Comparison of ENCODE assay signal across 8 cellular contexts in genomic region chr3:71542548-71543370, GRCh38. TPM values are rescaled to one million over a fixed set of nuclear protein-coding genes. Genes with fewer than 3 reads are reported as not detected.
DNase-seq lines count a peak whose midpoint lies in the region; ATAC-seq and TF ChIP-seq lines count a peak whose summit lies in the region.

No MANE protein-coding gene starts in this region.

- H3K27me3 ChIP-seq in body of pancreas (no peaks in the 10 kb centered on the region), stomach (no peaks in the 10 kb centered on the region)

- H3K4me1 ChIP-seq in body of pancreas (peaks cover 6% of the 10 kb centered on the region), stomach (peaks cover 14 to 62% (median 29%) of the 10 kb centered on the region in 4 donors)

- no peaks in the 10 kb centered on the region for H3K9me3 Mint-ChIP-seq in immature natural killer cell

- H3K4me1 Mint-ChIP-seq in immature natural killer cell, result peaks cover 16 to 19% of the 10 kb centered on the region in 2 donors

- TF ChIP-seq POLR2A in body of pancreas (IDR thresholded peaks at IDR 0.05) (peak in 1 of 3 donors; percentile 20), stomach (IDR thresholded peaks at IDR 0.05) (no peak)

- TF ChIP-seq EP300 in stomach (IDR thresholded peaks at IDR 0.05), result no peak

- intact Hi-C loops in body of pancreas (cut with DNase I) (no loop called here), stomach (cut with DNase I; ENCODE audit: low total_unique reads) (no loop called here)

- peak overlapping the region in 4 of 5 donors; percentile 22 to 68 (median 48) for H3K4me3 Mint-ChIP-seq in immature natural killer cell

- ATAC-seq in GM21825 (IDR thresholded peaks at IDR 0.05; ENCODE audit: unreplicated experiment), result peak; percentile 82
- no peak for ATAC-seq in body of pancreas

- H3K4me3 ChIP-seq in body of pancreas, result no peak overlapping the region
- H3K4me3 ChIP-seq in stomach, result peak overlapping the region; percentile 4 to 18 (median 8)

- peak overlapping the region in 1 of 4 donors; percentile 20 for H3K27ac ChIP-seq in body of pancreas
- H3K27ac ChIP-seq in stomach, result peak overlapping the region in 3 of 5 donors; percentile 12 to 71 (median 71)

- peak overlapping the region in 3 of 6 donors; percentile 21 to 63 (median 61) for H3K27ac Mint-ChIP-seq in immature natural killer cell

- peak; percentile 81 for DNase-seq in CD1c-positive myeloid dendritic cell (ENCODE audit: extremely low spot score)
- DNase-seq in NCI-H187 treated with DMSO at 0.1 percent for 48 hours (lab: John Stamatoyannopoulos, UW), result peak; percentile 27
- peak; percentile 20 to 76 (median 33) for DNase-seq in body of pancreas
- DNase-seq in immature natural killer cell, result no peak
- DNase-seq in stomach, result peak; percentile 36
- no peak for DNase-seq in activated T-cell treated with anti-CD3 and anti-CD28 coated beads, Interleukin-2, amount 50 U/mL, for 48 hours
- DNase-seq in T-helper 9 cell, result no peak

- H3K27me3 Mint-ChIP-seq in immature natural killer cell (ENCODE audit: low read depth in 3 of 3), result no peaks in the 10 kb centered on the region

- peaks cover 0 to 4% (median 0%) of the 10 kb centered on the region in 3 donors for H3K36me3 Mint-ChIP-seq in immature natural killer cell

- H3K36me3 ChIP-seq in body of pancreas (replicated peaks in 1 of 2; ENCODE audit: insufficient read depth in 1 of 2, low read depth in 2 of 2), result no peaks in the 10 kb centered on the region
- no peaks in the 10 kb centered on the region for H3K36me3 ChIP-seq in stomach

- TF ChIP-seq CTCF in body of pancreas (IDR thresholded peaks at IDR 0.05) (no peak), stomach (IDR thresholded peaks at IDR 0.05) (no peak)

- H3K9me3 ChIP-seq in body of pancreas (no peaks in the 10 kb centered on the region), stomach (no peaks in the 10 kb centered on the region)

- 73 to 88% methylated on average over 22 of the region's 22 CpGs for whole genome bisulfite sequencing in body of pancreas, 2 donors
- 45 to 80% (median 73%) methylated on average over 22 of the region's 22 CpGs for WGBS in stomach, 5 donors

RNA-seq across cellular contexts. Expression of gene FOXP1, which starts 40.8 kb away (rescaled TPM):
- total RNA-seq in body of pancreas, result 10 to 100 TPM; 85.7 to 86.1 TPM
- polyA plus RNA-seq in immature natural killer cell, result 100 to 1,000 TPM in 1 of 3 donors, 10 to 100 TPM in 2; 68.2 to 133 (median 84.0) TPM
- 100 to 1,000 TPM; 109 to 215 (median 159) TPM for total RNA-seq in stomach
- 10 to 100 TPM; 12.3 to 20.5 (median 15.6) TPM for polyA plus RNA-seq in stomach

Comparison
In these comparisons a context has a peak if more than half of its experiments do, and no peak if none do; other contexts are left out.
1. DNase-seq: peak in CD1c-positive myeloid dendritic cell (single experiment), NCI-H187 treated with DMSO at 0.1 percent for 48 hours (single experiment), body of pancreas (4 of 4) and stomach (single experiment); none in immature natural killer cell (0 of 3), activated T-cell treated with anti-CD3 and anti-CD28 coated beads, Interleukin-2, amount 50 U/mL, for 48 hours (0 of 2) and T-helper 9 cell (single experiment).
2. H3K4me3 ChIP-seq: peak in stomach (4 of 4); none in body of pancreas (0 of 2).